Comparison of ENCODE assay signal across 1 cellular context in genomic region chr9:122930933-122931850, GRCh38.
A peak's percentile ranks its signal among the peaks of the same experiment; 100 is the strongest.
TF ChIP-seq lines count a peak whose summit lies in the region.

Gene ZBTB26, minus strand, starts transcription at chr9:122931512. Its CDS starts 11,578 bp downstream, at chr9:122919934.

TF ChIP-seq in HepG2, 621 proteins besides CTCF, POLR2A, EP300 and RAD21 (continued from another document and continues in another):
- TF ChIP-seq ZBTB10 (CRISPR knock-in tag; IDR thresholded peaks at IDR 0.05; ENCODE audit: borderline replicate concordance) (peak; percentile 60; the same call in 1 of the 2 replicates), PAXIP1 (CRISPR knock-in tag; conservative IDR thresholded peaks at IDR 0.05) (peak; percentile 71), ARNT (IDR thresholded peaks at IDR 0.05) (no peak), TP53 (CRISPR knock-in tag; conservative IDR thresholded peaks at IDR 0.05) (0 out of 2 replicates have a peak, but pooled peaks have one; percentile 36), ZNF580 (CRISPR knock-in tag; IDR thresholded peaks at IDR 0.05; ENCODE audit: borderline replicate concordance, low read depth) (peak; percentile 81; the same call in 1 of the 2 replicates), ZHX2 (IDR thresholded peaks at IDR 0.05; ENCODE audit: low read depth) (no peak), ZHX2 (CRISPR knock-in tag; IDR thresholded peaks at IDR 0.05; ENCODE audit: borderline replicate concordance) (peak; percentile 48; the same call in 1 of the 2 replicates), MTERF4 (CRISPR knock-in tag; IDR thresholded peaks at IDR 0.05) (0 out of 2 replicates have a peak, but pooled peaks have one; percentile 2), SCMH1 (CRISPR knock-in tag; IDR thresholded peaks at IDR 0.05; ENCODE audit: borderline replicate concordance) (no peak), SMAD1 (CRISPR knock-in tag; IDR thresholded peaks at IDR 0.05; ENCODE audit: borderline replicate concordance, low read depth) (no peak; the same call in 1 of the 2 replicates), GTF2F1 (IDR thresholded peaks at IDR 0.05; ENCODE audit: low read length) (0 out of 2 replicates have a peak, but pooled peaks have one; percentile 46), SMARCC2 (IDR thresholded peaks at IDR 0.05) (no peak), ZBTB43 (CRISPR knock-in tag; conservative IDR thresholded peaks at IDR 0.05) (no peak; the same call in 1 of the 2 replicates), ZNF431 (CRISPR knock-in tag; IDR thresholded peaks at IDR 0.05; ENCODE audit: borderline replicate concordance, low read depth) (no peak), ZSCAN31 (CRISPR knock-in tag; IDR thresholded peaks at IDR 0.05; ENCODE audit: low read depth) (peak; percentile 89; the same call in 1 of the 2 replicates), SMAD9 (CRISPR knock-in tag; IDR thresholded peaks at IDR 0.05) (no peak), ASH2L (IDR thresholded peaks at IDR 0.05; ENCODE audit: insufficient read length, low read depth, low read length) (peak; percentile 98), STAT6 (CRISPR knock-in tag; IDR thresholded peaks at IDR 0.05; ENCODE audit: borderline replicate concordance) (no peak; the same call in 1 of the 2 replicates), ZNF234 (CRISPR knock-in tag; conservative IDR thresholded peaks at IDR 0.05) (no peak), HNF4A (CRISPR knock-in tag; IDR thresholded peaks at IDR 0.05) (peak; percentile 21; the same call in 1 of the 2 replicates), ZNF619 (CRISPR knock-in tag; IDR thresholded peaks at IDR 0.05) (no peak), ZNF776 (CRISPR knock-in tag; IDR thresholded peaks at IDR 0.05) (no peak), ZNF362 (CRISPR knock-in tag; IDR thresholded peaks at IDR 0.05; ENCODE audit: borderline replicate concordance) (no peak), EED (CRISPR knock-in tag; IDR thresholded peaks at IDR 0.05) (0 out of 2 replicates have a peak, but pooled peaks have one; percentile 42), GPBP1L1 (CRISPR knock-in tag; IDR thresholded peaks at IDR 0.05) (no peak), NR2F2 (IDR thresholded peaks at IDR 0.05; ENCODE audit: borderline replicate concordance, low read depth) (no peak), TRIM24 (CRISPR knock-in tag; IDR thresholded peaks at IDR 0.05) (no peak), ARHGAP35 (CRISPR knock-in tag; IDR thresholded peaks at IDR 0.05; ENCODE audit: borderline replicate concordance) (no peak), CREM (IDR thresholded peaks at IDR 0.05) (peak; percentile 72), CREM (CRISPR knock-in tag; IDR thresholded peaks at IDR 0.05) (no peak), RAD51 (IDR thresholded peaks at IDR 0.05; ENCODE audit: borderline replicate concordance) (no peak), MTF1 (CRISPR knock-in tag; IDR thresholded peaks at IDR 0.05) (no peak)
